In the genomic region with DNA sequence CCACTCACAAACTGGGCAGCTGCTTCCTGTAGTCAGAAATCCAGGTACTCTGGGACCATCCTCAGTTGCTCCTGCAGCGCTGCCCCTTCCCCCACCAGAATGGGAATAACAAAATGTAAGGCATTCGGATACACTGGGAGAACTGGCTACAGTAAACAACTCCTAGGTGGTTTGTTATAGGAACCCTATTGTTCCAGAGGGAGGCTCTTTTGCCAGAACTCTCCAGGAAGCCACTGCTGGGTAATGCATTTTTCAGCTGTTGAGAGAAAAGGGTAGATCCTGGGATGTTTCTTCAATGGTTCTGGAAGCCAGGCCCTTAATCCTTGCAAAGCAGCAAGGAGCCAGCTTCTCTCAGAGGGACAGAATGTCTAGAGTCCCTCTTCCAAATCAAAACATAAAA, we compare ENCODE assay signal across 16 cellular contexts. TPM values are rescaled to one million over a fixed set of nuclear protein-coding genes. Genes with fewer than 3 reads are reported as not detected.
DNase-seq lines count a peak whose midpoint lies in the region; ATAC-seq, FAIRE-seq and TF ChIP-seq lines count a peak whose summit lies in the region.
"Had no signal": no experiment of that assay in that cellular context is flagged by ENCODE, and none has a peak within 500 bp of the region (broad histone marks: within the 10 kb centered on the region; RNA-seq: fewer than 3 reads in every experiment).

No MANE protein-coding gene starts in this region.

- no peak for TF ChIP-seq EP300 in HepG2 (IDR thresholded peaks at IDR 0.05; ENCODE audit: low read depth in 2 of 2, low read length in 2 of 2)
- TF ChIP-seq EP300 in HepG2 (CRISPR knock-in tag; IDR thresholded peaks at IDR 0.05; ENCODE audit: borderline replicate concordance): no peak
- TF ChIP-seq EP300 in upper lobe of left lung (IDR thresholded peaks at IDR 0.05): no peak
- no peak for TF ChIP-seq EP300 in gastroesophageal sphincter (IDR thresholded peaks at IDR 0.05)

- BruUV-seq in HepG2 (replicated peaks; lab: Mats Ljungman, UMichigan) (no TSS peak), endothelial cell of umbilical vein (replicated peaks; lab: Mats Ljungman, UMichigan) (no TSS peak)

- H2AFZ ChIP-seq in HepG2 (ENCODE audit: low read length) (no peak overlapping the region), endothelial cell of umbilical vein (ENCODE audit: low read depth, low read length) (no peak overlapping the region)

- TF ChIP-seq POLR2A in HepG2 (IDR thresholded peaks at IDR 0.05; ENCODE audit: insufficient read depth in 1 of 2, low read depth in 2 of 2, low read length in 2 of 2) (no peak), right lobe of liver (IDR thresholded peaks at IDR 0.05) (no peak), endothelial cell of umbilical vein (IDR thresholded peaks at IDR 0.05; ENCODE audit: low read depth, low read length) (no peak), upper lobe of left lung (IDR thresholded peaks at IDR 0.05) (no peak), gastroesophageal sphincter (IDR thresholded peaks at IDR 0.05) (no peak)

- H3K36me3 ChIP-seq in HepG2 (replicated peaks in 1 of 2; ENCODE audit: control insufficient read depth in 1 of 2, insufficient read depth in 2 of 2, low read length in 2 of 2): peaks cover 1 to 10% of the 10 kb centered on the region in 2 experiments; a peak in 4 of 5 replicates
- H3K36me3 ChIP-seq in right lobe of liver: no peaks in the 10 kb centered on the region
- no peaks in the 10 kb centered on the region for H3K36me3 ChIP-seq in endothelial cell of umbilical vein (ENCODE audit: control insufficient read depth in 2 of 2, extremely low read depth in 1 of 2, insufficient read depth in 2 of 2, low read length in 2 of 2)
- H3K36me3 ChIP-seq in mesendoderm (ENCODE audit: control insufficient read depth, insufficient read depth, low read length): no peaks in the 10 kb centered on the region
- H3K36me3 ChIP-seq in upper lobe of left lung: no peaks in the 10 kb centered on the region
- H3K36me3 ChIP-seq in gastroesophageal sphincter: no peaks in the 10 kb centered on the region
- H3K36me3 ChIP-seq: spleen had no signal

- H3K18ac ChIP-seq in mesendoderm (ENCODE audit: low read length): peak overlapping the region; percentile 95

- peak overlapping the region; percentile 6 for H3K56ac ChIP-seq in mesendoderm (ENCODE audit: low read length)

- H3K4me1 ChIP-seq in HepG2 (ENCODE audit: insufficient read depth, low read length) (peaks cover 85% of the 10 kb centered on the region), right lobe of liver (peaks cover 0 to 90% (median 45%) of the 10 kb centered on the region in 4 donors), endothelial cell of umbilical vein (ENCODE audit: control insufficient read depth, extremely low read depth, insufficient read depth, low read length) (no peaks in the 10 kb centered on the region), mesendoderm (ENCODE audit: control insufficient read depth, low read depth, low read length) (peaks cover 11% of the 10 kb centered on the region), upper lobe of left lung (peaks cover 27 to 44% (median 36%) of the 10 kb centered on the region in 4 donors), gastroesophageal sphincter (peaks cover 5 to 96% (median 25%) of the 10 kb centered on the region in 3 donors)

- CTCF ChIA-PET in HepG2 (lab: Yijun Ruan, JAX; ENCODE audit: low intra/inter-chr PET ratio, low total read pairs): no interaction called here
- CTCF ChIA-PET in endothelial cell of umbilical vein (lab: Charles Lee): no interaction called here

- DNase-seq in HepG2 (ENCODE audit: low spot score) (no peak), right lobe of liver (no peak), endothelial cell of umbilical vein (ENCODE audit: low read depth, low spot score) (peak; percentile 45), mesendoderm (peak; percentile 73), upper lobe of left lung (no peak), urothelium cell line (ENCODE audit: low spot score) (no peak)
- DNase-seq: activated CD4-positive, alpha-beta T cell treated with anti-CD3 and anti-CD28 coated beads for 36 hours; activated T-cell treated with anti-CD3 and anti-CD28 coated beads for 4 hours; NCI-H1436; NCI-H526 treated with DMSO at 0.1 percent for 48 hours; occipital lobe; spleen had no signal

- no peak overlapping the region for H4K8ac ChIP-seq in mesendoderm (ENCODE audit: low read depth, low read length)

- FAIRE-seq in HepG2 (lab: Jason Lieb, UNC) (no peak), endothelial cell of umbilical vein (lab: Jason Lieb, UNC) (no peak), urothelium cell line (lab: Jason Lieb, UNC) (no peak)
- FAIRE-seq: D721Med had no signal

- POLR2A ChIA-PET in HepG2 (lab: Yijun Ruan, JAX): no interaction called here
- POLR2A ChIA-PET in endothelial cell of umbilical vein (lab: Charles Lee): no interaction called here

- no peak overlapping the region for H2AK5ac ChIP-seq in mesendoderm (ENCODE audit: low read length)

- TF ChIP-seq CTCF in HepG2 (CRISPR knock-in tag; IDR thresholded peaks at IDR 0.05) (no peak), right lobe of liver (IDR thresholded peaks at IDR 0.05) (no peak), endothelial cell of umbilical vein (IDR thresholded peaks at IDR 0.05; ENCODE audit: extremely low read depth in 1 of 2, insufficient read depth in 1 of 2, low read depth in 1 of 2, low read length in 2 of 2) (no peak), upper lobe of left lung (IDR thresholded peaks at IDR 0.05) (no peak), gastroesophageal sphincter (IDR thresholded peaks at IDR 0.05) (no peak)

- H3K9ac ChIP-seq in HepG2 (ENCODE audit: insufficient read depth, low read depth, low read length) (no peak overlapping the region), endothelial cell of umbilical vein (replicated peaks; ENCODE audit: extremely low read depth, insufficient read depth, low read length) (no peak overlapping the region), mesendoderm (ENCODE audit: low read length) (no peak overlapping the region)

- H2BK15ac ChIP-seq in mesendoderm (replicated peaks; ENCODE audit: low read depth): no peak overlapping the region

- H2BK120ac ChIP-seq in mesendoderm (ENCODE audit: low read depth, low read length): peak overlapping the region; percentile 50

- H3K9me3 ChIP-seq in HepG2 (ENCODE audit: low read length) (no peaks in the 10 kb centered on the region), right lobe of liver (no peaks in the 10 kb centered on the region), endothelial cell of umbilical vein (replicated peaks; ENCODE audit: control insufficient read depth, insufficient read depth, low read length) (no peaks in the 10 kb centered on the region), upper lobe of left lung (no peaks in the 10 kb centered on the region), gastroesophageal sphincter (no peaks in the 10 kb centered on the region)
- H3K9me3 ChIP-seq: spleen had no signal

- intact Hi-C loops in HepG2 (cut with micrococcal nuclease; ENCODE audit: unreplicated experiment): no loop called here
- intact Hi-C loops in right lobe of liver (cut with DNase I): no loop called here
- intact Hi-C loops in endothelial cell of umbilical vein (cut with micrococcal nuclease): no loop called here

- H3K9me1 ChIP-seq in endothelial cell of umbilical vein (replicated peaks; ENCODE audit: control insufficient read depth, extremely low read depth, insufficient read depth, low read length): no peaks in the 10 kb centered on the region

- no peak overlapping the region for H3K23ac ChIP-seq in mesendoderm (ENCODE audit: low read length)

- H3K79me1 ChIP-seq in mesendoderm (ENCODE audit: low read length): peaks cover 10% of the 10 kb centered on the region

- TF ChIP-seq RAD21 in HepG2 (CRISPR knock-in tag; IDR thresholded peaks at IDR 0.05): no peak

- ATAC-seq in HepG2 (no peak), right lobe of liver (no peak), upper lobe of left lung (ENCODE audit: low FRiP score in 2 of 2) (no peak), gastroesophageal sphincter (no peak), HG03457 (IDR thresholded peaks at IDR 0.05; ENCODE audit: unreplicated experiment) (no peak)
- ATAC-seq: activated CD4-positive, alpha-beta T cell treated with anti-CD3 and anti-CD28 coated beads for 36 hours had no signal

- peak overlapping the region; percentile 73 for H3K4ac ChIP-seq in mesendoderm (ENCODE audit: low read depth, low read length)

- H3K27me3 ChIP-seq in HepG2 (ENCODE audit: control insufficient read depth in 1 of 2, insufficient read depth in 2 of 2, low read length in 2 of 2) (no peaks in the 10 kb centered on the region), right lobe of liver (no peaks in the 10 kb centered on the region), endothelial cell of umbilical vein (ENCODE audit: control insufficient read depth in 2 of 2, insufficient read depth in 2 of 2, low read length in 2 of 2) (no peaks in the 10 kb centered on the region), mesendoderm (ENCODE audit: insufficient read depth, low read length, poor library complexity) (no peaks in the 10 kb centered on the region), upper lobe of left lung (no peaks in the 10 kb centered on the region), gastroesophageal sphincter (no peaks in the 10 kb centered on the region)
- H3K27me3 ChIP-seq: spleen had no signal

- peaks cover 23% of the 10 kb centered on the region for H4K20me1 ChIP-seq in HepG2 (ENCODE audit: insufficient read depth, low read length)
- H4K20me1 ChIP-seq in endothelial cell of umbilical vein (replicated peaks; ENCODE audit: control insufficient read depth, extremely low read depth, insufficient read depth, low read length): no peaks in the 10 kb centered on the region

- in situ Hi-C loops in HepG2 (cut with HindIII; ENCODE audit: extremely low pct_ligation_motif_present, low pct_unique_long_range_greater_than_20kb): no loop called here

- peak overlapping the region; percentile 25 for H3K27ac ChIP-seq in HepG2 (ENCODE audit: extremely low read length, insufficient read depth, low read length)
- peak overlapping the region in 1 of 3 donors; percentile 82 for H3K27ac ChIP-seq in right lobe of liver
- no peak overlapping the region for H3K27ac ChIP-seq in endothelial cell of umbilical vein (ENCODE audit: insufficient read depth, low read depth, low read length)
- H3K27ac ChIP-seq in mesendoderm (ENCODE audit: low read depth, low read length): peak overlapping the region; percentile 82
- H3K27ac ChIP-seq in upper lobe of left lung: peak overlapping the region in 3 of 4 donors; percentile 2 to 50 (median 43)
- H3K27ac ChIP-seq in gastroesophageal sphincter: peak overlapping the region in 1 of 4 donors; percentile 2
- H3K27ac ChIP-seq: spleen had no signal

- WGBS in HepG2 (ENCODE audit: low lambda C conversion rate): 93% methylated on average over 2 of the region's 2 CpGs
- WGBS in right lobe of liver (ENCODE audit: insufficient coverage, low coverage, low lambda C conversion rate, missing lambda C conversion rate): 94% methylated on average over 2 of the region's 2 CpGs
- no CpG with 5 or more reads among the region's 2 CpGs for WGBS in mesendoderm (ENCODE audit: extremely low coverage, insufficient coverage, low lambda C conversion rate)
- 74 to 92% methylated on average over 2 of the region's 2 CpGs for WGBS in upper lobe of left lung, 2 donors
- 38 to 90% methylated on average over 2 of the region's 2 CpGs for WGBS in gastroesophageal sphincter (ENCODE audit: low coverage in 1 of 2), 2 donors

- H3K4me2 ChIP-seq in HepG2 (ENCODE audit: low read depth, low read length): no peak overlapping the region
- H3K4me2 ChIP-seq in endothelial cell of umbilical vein (ENCODE audit: insufficient read depth, low read length): no peak overlapping the region
- no peak overlapping the region for H3K4me2 ChIP-seq in mesendoderm (ENCODE audit: low read length)

- H4K5ac ChIP-seq in mesendoderm (ENCODE audit: low read length): no peak overlapping the region

- peaks cover 97% of the 10 kb centered on the region for H3K79me2 ChIP-seq in HepG2 (ENCODE audit: insufficient read depth, low read length)
- no peaks in the 10 kb centered on the region for H3K79me2 ChIP-seq in endothelial cell of umbilical vein (ENCODE audit: control insufficient read depth, insufficient read depth, low read length)
- H3K79me2 ChIP-seq in mesendoderm (ENCODE audit: control insufficient read depth, insufficient read depth, low read length): peaks cover 20% of the 10 kb centered on the region

- dilution Hi-C loops in endothelial cell of umbilical vein (cut with MboI; ENCODE audit: extremely low pct_ligation_motif_present, low sequenced_read_pairs): no loop called here

- no peak overlapping the region for H2BK5ac ChIP-seq in mesendoderm (ENCODE audit: low read length)

- H3K4me3 ChIP-seq in HepG2 (replicated peaks in 1 of 3; ENCODE audit: insufficient read depth in 1 of 3, low read depth in 2 of 3, low read length in 3 of 3) (no peak overlapping the region), right lobe of liver (no peak overlapping the region), endothelial cell of umbilical vein (replicated peaks in 1 of 3; ENCODE audit: insufficient read depth in 1 of 3, low read depth in 1 of 3, low read length in 3 of 3) (no peak overlapping the region), mesendoderm (ENCODE audit: low read length) (no peak overlapping the region), upper lobe of left lung (no peak overlapping the region), gastroesophageal sphincter (no peak overlapping the region)
- H3K4me3 ChIP-seq: spleen had no signal

RNA-seq across cellular contexts. Expression of gene PLPP3, which starts 29.2 kb away (rescaled TPM):
- total RNA-seq in HepG2 (2016; rRNA removed; fragmentation: Illumina TruSeq; extraction: Trizol) (33.9 and 65.8 TPM in 2 replicates), right lobe of liver (100 to 1,000 TPM in 1 of 6 experiments, 10 to 100 TPM in 5; 47.8 to 118 (median 65.8) TPM), endothelial cell of umbilical vein (7.2 and 14.1 TPM in 2 replicates), upper lobe of left lung (100 to 1,000 TPM in 1 of 6 donors, 10 to 100 TPM in 5; 30.7 to 117 (median 55.5) TPM), gastroesophageal sphincter (100 to 1,000 TPM; 127 to 219 (median 164) TPM)
- total RNA-seq in HepG2 (2016; cell fraction: cytosol; rRNA removed; fragmentation: Illumina TruSeq; extraction: Trizol; ENCODE audit: low read depth): 11.3 and 11.6 TPM in 2 replicates
- 31.0 and 63.5 TPM in 2 replicates for total RNA-seq in HepG2 (2016; cell fraction: insoluble cytoplasmic fraction; rRNA removed; fragmentation: Illumina TruSeq; extraction: Trizol)
- 28.3 and 30.5 TPM in 2 replicates for total RNA-seq in HepG2 (2016; cell fraction: membrane; rRNA removed; fragmentation: Illumina TruSeq; extraction: Trizol)
- 60.5 and 75.3 TPM in 2 replicates for total RNA-seq in HepG2 (2016; cell fraction: nucleus; rRNA removed; fragmentation: Illumina TruSeq; extraction: Trizol)
- polyA plus RNA-seq in HepG2 (2011; rRNA removed) (49.7 and 51.9 TPM in 2 replicates), endothelial cell of umbilical vein (10.2 and 11.3 TPM in 2 replicates)
- 41.9 and 47.3 TPM in 2 replicates for polyA plus RNA-seq in HepG2 (2011; cell fraction: cytosol; rRNA removed)
- 23.6 and 24.9 TPM in 2 replicates for polyA plus RNA-seq in HepG2 (2011; cell fraction: nucleus; rRNA removed)
- 37.9 and 46.4 TPM in 2 replicates for polyA plus RNA-seq in HepG2 (2012)
- polyA plus RNA-seq in HepG2 (2016; cell fraction: cytosol; fragmentation: Illumina TruSeq; extraction: Trizol; ENCODE audit: low read depth): 5.0 and 5.5 TPM in 2 replicates
- polyA plus RNA-seq in HepG2 (2016; cell fraction: insoluble cytoplasmic fraction; fragmentation: Illumina TruSeq; extraction: Trizol; ENCODE audit: low read depth): 27.4 and 30.1 TPM in 2 replicates
- polyA plus RNA-seq in HepG2 (2016; cell fraction: membrane; fragmentation: Illumina TruSeq; extraction: Trizol; ENCODE audit: low read depth): 11.7 and 13.1 TPM in 2 replicates
- polyA plus RNA-seq in HepG2 (2016; cell fraction: nucleus; fragmentation: Illumina TruSeq; extraction: Trizol; ENCODE audit: insufficient read depth, low read depth): 72.9 and 73.9 TPM in 2 replicates
- 9.4 and 102 TPM in 2 replicates for polyA minus RNA-seq in HepG2 (2011; rRNA and poly(A)+ RNA removed; ENCODE audit: low replicate concordance)
- 29.6 and 33.5 TPM in 2 replicates for polyA minus RNA-seq in HepG2 (2011; cell fraction: cytosol; rRNA and poly(A)+ RNA removed)
- polyA minus RNA-seq in HepG2 (2011; cell fraction: nucleus; rRNA and poly(A)+ RNA removed): 47.0 and 48.1 TPM in 2 replicates
- polyA plus RNA-seq in endothelial cell of umbilical vein (2011; cell fraction: cytosol; rRNA removed): 8.5 and 8.9 TPM in 2 replicates
- polyA plus RNA-seq in endothelial cell of umbilical vein (2011; cell fraction: nucleus; rRNA removed): 12.1 and 15.4 TPM in 2 replicates
- 17.4 TPM in 2 replicates for polyA plus RNA-seq in endothelial cell of umbilical vein (2012)
- polyA minus RNA-seq in endothelial cell of umbilical vein: 20.7 and 21.0 TPM in 2 replicates
- 2.2 TPM for polyA minus RNA-seq in endothelial cell of umbilical vein (2011; cell fraction: cytosol; rRNA and poly(A)+ RNA removed)
- 41.3 and 50.6 TPM in 2 replicates for polyA minus RNA-seq in endothelial cell of umbilical vein (2011; cell fraction: nucleus; rRNA and poly(A)+ RNA removed)
- polyA plus RNA-seq in mesendoderm (2013, experiment 1 of 2): 8.7 TPM
- polyA plus RNA-seq in mesendoderm (2013, experiment 2 of 2): 9.3 TPM
- total RNA-seq: activated CD4-positive, alpha-beta T cell treated with anti-CD3 and anti-CD28 coated beads for 36 hours; T-helper 2 cell treated with Interferon-gamma antibody and Interleukin-4, amounts not matched to agents 100 ng/mL and 5 ng/mL, for 36 hours had no signal

Comparison
In these comparisons a context has a peak if more than half of its experiments do, and no peak if none do; other contexts are left out.
1. DNase-seq: peak in endothelial cell of umbilical vein (single experiment) and mesendoderm (single experiment); none in HepG2 (single experiment), right lobe of liver (0 of 3), upper lobe of left lung (0 of 2) and urothelium cell line (single experiment).